37 cellular contexts compared by ENCODE assay signal in the genomic region with DNA sequence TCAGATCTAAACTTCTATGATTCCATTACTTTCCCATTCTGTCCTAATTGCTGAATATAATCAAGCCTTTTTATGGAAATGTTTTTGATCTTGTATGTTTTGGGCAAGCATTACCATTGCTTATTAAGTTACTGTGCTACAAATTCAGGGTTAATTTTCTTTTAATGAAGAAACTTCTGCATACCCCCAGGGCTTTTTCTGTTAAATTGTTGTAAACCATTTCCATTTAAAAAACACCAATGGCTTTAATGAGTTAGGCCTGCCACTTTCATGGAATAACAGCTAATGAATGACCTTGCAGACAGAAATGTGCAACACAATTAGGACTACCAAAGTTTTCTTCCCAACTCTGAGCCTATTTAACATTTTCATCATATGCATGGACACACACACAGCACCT.
"Had no signal": no experiment of that assay in that cellular context is flagged by ENCODE, and none has a peak within 500 bp of the region (broad histone marks: within the 10 kb centered on the region; RNA-seq: fewer than 3 reads in every experiment).

No MANE protein-coding gene starts in this region.

- H3K4me1 Mint-ChIP-seq: activated naive CD4-positive, alpha-beta T cell treated with anti-CD3 and anti-CD28 coated beads, Interleukin-2, amount 10 ng/mL, durations not matched to agents 7 days and 5 days; activated naive CD4-positive, alpha-beta T cell treated with anti-CD3 and anti-CD28 coated beads, Interleukin-2, amount 50 U/mL, for 24 hours; activated naive CD8-positive, alpha-beta T cell treated with anti-CD3 and anti-CD28 coated beads for 36 hours; activated naive CD8-positive, alpha-beta T cell treated with anti-CD3 and anti-CD28 coated beads, Interleukin-2, amount 10 ng/mL, durations not matched to agents 7 days and 5 days; activated naive CD8-positive, alpha-beta T cell treated with anti-CD3 and anti-CD28 coated beads, Interleukin-2, amount 50 U/mL, for 24 hours; activated T-helper 17 cell treated with anti-CD3 and anti-CD28 coated beads, Interleukin-2, amount 50 U/mL, for 72 hours; central memory CD8-positive, alpha-beta T cell had no signal

- H3K4me1 ChIP-seq: adrenal gland, ascending aorta, body of pancreas, breast epithelium had no signal

- H3K9me3 Mint-ChIP-seq: activated naive CD4-positive, alpha-beta T cell treated with anti-CD3 and anti-CD28 coated beads, Interleukin-2, amount 10 ng/mL, durations not matched to agents 7 days and 5 days; activated naive CD4-positive, alpha-beta T cell treated with anti-CD3 and anti-CD28 coated beads, Interleukin-2, amount 50 U/mL, for 72 hours; activated naive CD8-positive, alpha-beta T cell treated with anti-CD3 and anti-CD28 coated beads for 36 hours; activated T-cell treated with anti-CD3 and anti-CD28 coated beads, Interleukin-2, amount 50 U/mL, for 4 hours; activated T-helper 1 cell treated with anti-CD3 and anti-CD28 coated beads, Interleukin-12 subunit alpha, Interleukin-12 subunit beta, Interleukin-2, Interleukin-4 antibody, amounts not matched to agents 30 ng/mL and 10 ng/mL and 1 ng/mL, durations not matched to agents 14 hours and 24 hours and 36 hours; activated T-helper 17 cell treated with anti-CD3 and anti-CD28 coated beads, Interleukin-2, amount 50 U/mL, for 72 hours; activated T-helper 2 cell treated with anti-CD3 and anti-CD28 coated beads, Interferon-gamma antibody, Interleukin-2, Interleukin-4, amounts not matched to agents 10 μg/mL and 5 μg/mL and 100 μg/mL, durations not matched to agents 14 hours and 24 hours and 36 hours had no signal

- DNase-seq: activated effector memory CD4-positive, alpha-beta T cell treated with anti-CD3 and anti-CD28 coated beads, Interleukin-2, amount 50 U/mL, for 16 hours; activated effector memory CD4-positive, alpha-beta T cell treated with Interleukin-2 at 50 U/mL for 16 hours; activated gamma-delta T cell; activated gamma-delta T cell treated with Interleukin-2 at 50 U/mL for 16 hours; activated naive CD4-positive, alpha-beta T cell; activated naive CD4-positive, alpha-beta T cell treated with anti-CD3 and anti-CD28 coated beads for 36 hours; activated naive CD4-positive, alpha-beta T cell treated with anti-CD3 and anti-CD28 coated beads, Interleukin-2, amount 10 ng/mL, durations not matched to agents 7 days and 5 days; activated naive CD4-positive, alpha-beta T cell treated with anti-CD3 and anti-CD28 coated beads, Interleukin-2, amount 50 U/mL, for 16 hours; activated naive CD4-positive, alpha-beta T cell treated with Interleukin-2 at 50 U/mL for 16 hours; activated naive CD8-positive, alpha-beta T cell treated with anti-CD3 and anti-CD28 coated beads for 36 hours; activated naive CD8-positive, alpha-beta T cell treated with anti-CD3 and anti-CD28 coated beads, Interleukin-2, amount 10 ng/mL, durations not matched to agents 7 days and 5 days; activated naive CD8-positive, alpha-beta T cell treated with anti-CD3 and anti-CD28 coated beads, Interleukin-2, amount 50 U/mL, for 24 hours; activated T-cell treated with anti-CD3 and anti-CD28 coated beads, Interleukin-2, amount 50 U/mL, for 24 hours; activated T-cell treated with anti-CD3 and anti-CD28 coated beads, Interleukin-2, amount 50 U/mL, for 4 hours; activated T-cell treated with anti-CD3 and anti-CD28 coated beads, Interleukin-2, amount 50 U/mL, for 48 hours; activated T-cell treated with anti-CD3 and anti-CD28 coated beads, Interleukin-2, amount 50 U/mL, for 72 hours; adrenal gland; amniotic stem cell; amygdala; anterior cingulate cortex; aorta; body of pancreas; brain microvascular endothelial cell; caudate nucleus; central memory CD4-positive, alpha-beta T cell; cerebellar nuclear complex had no signal

- H3K27ac ChIP-seq: adrenal gland, ascending aorta, body of pancreas, brain microvascular endothelial cell, breast epithelium, cardiac muscle cell had no signal

- H3K9me3 ChIP-seq: adrenal gland, body of pancreas had no signal

- ATAC-seq: activated naive CD4-positive, alpha-beta T cell treated with anti-CD3 and anti-CD28 coated beads, Interleukin-2, amount 50 U/mL, for 72 hours; activated naive CD8-positive, alpha-beta T cell treated with anti-CD3 and anti-CD28 coated beads, Interleukin-2, amount 50 U/mL, for 24 hours; activated T-cell treated with anti-CD3 and anti-CD28 coated beads, Interleukin-2, amount 50 U/mL, for 4 hours; activated T-cell treated with anti-CD3 and anti-CD28 coated beads, Interleukin-2, amount 50 U/mL, for 72 hours; activated T-helper 17 cell treated with anti-CD3 and anti-CD28 coated beads, Interleukin-2, amount 50 U/mL, for 72 hours; body of pancreas had no signal

- H3K27ac Mint-ChIP-seq: activated naive CD4-positive, alpha-beta T cell treated with anti-CD3 and anti-CD28 coated beads for 36 hours; activated naive CD4-positive, alpha-beta T cell treated with anti-CD3 and anti-CD28 coated beads, Interleukin-2, amount 10 ng/mL, durations not matched to agents 7 days and 5 days; activated naive CD4-positive, alpha-beta T cell treated with anti-CD3 and anti-CD28 coated beads, Interleukin-2, amount 50 U/mL, for 24 hours; activated naive CD4-positive, alpha-beta T cell treated with anti-CD3 and anti-CD28 coated beads, Interleukin-2, amount 50 U/mL, for 72 hours; activated naive CD8-positive, alpha-beta T cell; activated naive CD8-positive, alpha-beta T cell treated with anti-CD3 and anti-CD28 coated beads for 36 hours; activated naive CD8-positive, alpha-beta T cell treated with anti-CD3 and anti-CD28 coated beads, Interleukin-2, amount 10 ng/mL, durations not matched to agents 7 days and 5 days; activated naive CD8-positive, alpha-beta T cell treated with anti-CD3 and anti-CD28 coated beads, Interleukin-2, amount 50 U/mL, for 24 hours; activated T-cell treated with anti-CD3 and anti-CD28 coated beads, Interleukin-2, amount 50 U/mL, for 24 hours; activated T-cell treated with anti-CD3 and anti-CD28 coated beads, Interleukin-2, amount 50 U/mL, for 72 hours; activated T-helper 1 cell treated with anti-CD3 and anti-CD28 coated beads, Interleukin-12 subunit alpha, Interleukin-12 subunit beta, Interleukin-2, Interleukin-4 antibody, amounts not matched to agents 30 ng/mL and 10 ng/mL and 1 ng/mL, durations not matched to agents 14 hours and 24 hours and 36 hours; activated T-helper 17 cell treated with anti-CD3 and anti-CD28 coated beads, Interleukin-2, amount 50 U/mL, for 72 hours; activated T-helper 2 cell treated with anti-CD3 and anti-CD28 coated beads, Interferon-gamma antibody, Interleukin-2, Interleukin-4, amounts not matched to agents 10 μg/mL and 5 μg/mL and 100 μg/mL, durations not matched to agents 14 hours and 24 hours and 36 hours had no signal

- H3K27me3 Mint-ChIP-seq: activated naive CD8-positive, alpha-beta T cell treated with anti-CD3 and anti-CD28 coated beads, Interleukin-2, amount 10 ng/mL, durations not matched to agents 7 days and 5 days; activated naive CD8-positive, alpha-beta T cell treated with anti-CD3 and anti-CD28 coated beads, Interleukin-2, amount 50 U/mL, for 24 hours; central memory CD8-positive, alpha-beta T cell had no signal

- H3K4me3 ChIP-seq: adrenal gland, ascending aorta, body of pancreas, breast epithelium, cardiac muscle cell had no signal

- H3K36me3 Mint-ChIP-seq: activated naive CD4-positive, alpha-beta T cell treated with anti-CD3 and anti-CD28 coated beads, Interleukin-2, amount 10 ng/mL, durations not matched to agents 7 days and 5 days; activated naive CD4-positive, alpha-beta T cell treated with anti-CD3 and anti-CD28 coated beads, Interleukin-2, amount 50 U/mL, for 72 hours; activated naive CD8-positive, alpha-beta T cell; activated naive CD8-positive, alpha-beta T cell treated with anti-CD3 and anti-CD28 coated beads for 36 hours; activated naive CD8-positive, alpha-beta T cell treated with anti-CD3 and anti-CD28 coated beads, Interleukin-2, amount 10 ng/mL, durations not matched to agents 7 days and 5 days; brain had no signal

- H3K27me3 ChIP-seq: adrenal gland, ascending aorta, body of pancreas, brain microvascular endothelial cell, breast epithelium, cardiac muscle cell had no signal

- H3K36me3 ChIP-seq: adrenal gland, ascending aorta, brain microvascular endothelial cell, breast epithelium, cardiac muscle cell had no signal

- H3K4me3 Mint-ChIP-seq: activated naive CD4-positive, alpha-beta T cell treated with anti-CD3 and anti-CD28 coated beads for 36 hours; activated naive CD4-positive, alpha-beta T cell treated with anti-CD3 and anti-CD28 coated beads, Interleukin-2, amount 10 ng/mL, durations not matched to agents 7 days and 5 days; activated naive CD4-positive, alpha-beta T cell treated with anti-CD3 and anti-CD28 coated beads, Interleukin-2, amount 50 U/mL, for 24 hours; activated naive CD8-positive, alpha-beta T cell; activated naive CD8-positive, alpha-beta T cell treated with anti-CD3 and anti-CD28 coated beads for 36 hours; activated naive CD8-positive, alpha-beta T cell treated with anti-CD3 and anti-CD28 coated beads, Interleukin-2, amount 10 ng/mL, durations not matched to agents 7 days and 5 days; activated naive CD8-positive, alpha-beta T cell treated with anti-CD3 and anti-CD28 coated beads, Interleukin-2, amount 50 U/mL, for 24 hours; activated T-cell treated with anti-CD3 and anti-CD28 coated beads, Interleukin-2, amount 50 U/mL, for 24 hours; activated T-cell treated with anti-CD3 and anti-CD28 coated beads, Interleukin-2, amount 50 U/mL, for 4 hours; activated T-cell treated with anti-CD3 and anti-CD28 coated beads, Interleukin-2, amount 50 U/mL, for 72 hours; activated T-helper 1 cell treated with anti-CD3 and anti-CD28 coated beads, Interleukin-12 subunit alpha, Interleukin-12 subunit beta, Interleukin-2, Interleukin-4 antibody, amounts not matched to agents 30 ng/mL and 10 ng/mL and 1 ng/mL, durations not matched to agents 14 hours and 24 hours and 36 hours; activated T-helper 17 cell treated with anti-CD3 and anti-CD28 coated beads, Interleukin-2, amount 50 U/mL, for 72 hours; central memory CD8-positive, alpha-beta T cell had no signal
